Comparison of ENCODE assay signal across 13 cellular contexts in genomic region chr4:76155979-76156378, GRCh38. TPM values are rescaled to one million over a fixed set of nuclear protein-coding genes. Genes with fewer than 3 reads are reported as not detected.
DNase-seq lines count a peak whose midpoint lies in the region; ATAC-seq and TF ChIP-seq lines count a peak whose summit lies in the region.
"Had no signal": no experiment of that assay in that cellular context is flagged by ENCODE, and none has a peak within 500 bp of the region (broad histone marks: within the 10 kb centered on the region; RNA-seq: fewer than 3 reads in every experiment).

No MANE protein-coding gene starts in this region.

- H3K23ac ChIP-seq in mesendoderm (ENCODE audit: low read length), result no peak overlapping the region

- H3K4me2 ChIP-seq in mesendoderm (ENCODE audit: low read length), result no peak overlapping the region

- H2BK15ac ChIP-seq in mesendoderm (replicated peaks; ENCODE audit: low read depth), result no peak overlapping the region

- POLR2A ChIA-PET in HEK293 (lab: Yijun Ruan, JAX), result no interaction called here

- no peak for TF ChIP-seq CTCF in HEK293 (tag by site-specific recombination; IDR thresholded peaks at IDR 0.05)

- no peak overlapping the region for H3K4ac ChIP-seq in mesendoderm (ENCODE audit: low read depth, low read length)

- WGBS in mesendoderm (ENCODE audit: extremely low coverage, insufficient coverage, low lambda C conversion rate), result no CpG with 5 or more reads among the region's 3 CpGs

- no peaks in the 10 kb centered on the region for H3K79me1 ChIP-seq in mesendoderm (ENCODE audit: low read length)

- H3K9me3 ChIP-seq in HEK293 (ENCODE audit: control insufficient read depth, insufficient read depth, low read depth, low read length), result no peaks in the 10 kb centered on the region
- H3K9me3 ChIP-seq: BE2C, HAP-1 had no signal

- H3K56ac ChIP-seq in mesendoderm (ENCODE audit: low read length), result no peak overlapping the region

- H2BK5ac ChIP-seq in mesendoderm (ENCODE audit: low read length), result no peak overlapping the region

- no peak overlapping the region for H3K27ac ChIP-seq in HEK293 (ENCODE audit: extremely low read depth, low read depth, low read length)
- peak overlapping the region; percentile 12 for H3K27ac ChIP-seq in cingulate gyrus (ENCODE audit: low read depth, low read length)
- peak overlapping the region; percentile 31 for H3K27ac ChIP-seq in substantia nigra (ENCODE audit: low read depth, low read length, poor library complexity, severe bottlenecking)
- H3K27ac ChIP-seq in mesendoderm (ENCODE audit: low read depth, low read length), result no peak overlapping the region
- H3K27ac ChIP-seq: C4-2B had no signal

- no peak overlapping the region for H3K18ac ChIP-seq in mesendoderm (ENCODE audit: low read length)

- no peak overlapping the region for H2AK5ac ChIP-seq in mesendoderm (ENCODE audit: low read length)

- H3K4me3 ChIP-seq in HEK293 (ENCODE audit: low read depth, low read length) (no peak overlapping the region), mesendoderm (ENCODE audit: low read length) (no peak overlapping the region)
- H3K4me3 ChIP-seq: HAP-1 had no signal

- intact Hi-C loops in sciatic nerve (cut with DNase I), result no loop called here

- H4K8ac ChIP-seq in mesendoderm (ENCODE audit: low read depth, low read length), result no peak overlapping the region

- peak; percentile 22 for ATAC-seq in left lobe of liver
- ATAC-seq in sciatic nerve, result no peak

- DNase-seq in left lobe of liver (ENCODE audit: low spot score), result no peak
- no peak for DNase-seq in substantia nigra (lab: John Stamatoyannopoulos, UW)
- no peak for DNase-seq in sciatic nerve (ENCODE audit: low spot score)
- DNase-seq in mesendoderm, result no peak
- no peak for DNase-seq in SKM-1 (lab: John Stamatoyannopoulos, UW; ENCODE audit: unreplicated experiment)
- DNase-seq: BE2C; CD4-positive, alpha-beta memory T cell; GF-D8; HFFc6 had no signal

- no peak overlapping the region for H2BK120ac ChIP-seq in mesendoderm (ENCODE audit: low read depth, low read length)

- H3K79me2 ChIP-seq in mesendoderm (ENCODE audit: control insufficient read depth, insufficient read depth, low read length), result no peaks in the 10 kb centered on the region

- CTCF ChIA-PET in HEK293 (lab: Yijun Ruan, JAX), result interaction anchor here (0.7 to 0.8 kb wide), 2 partner anchors 15 to 24 kb away, joined by 3 to 4 read pairs; no protein-coding TSS in a partner anchor

- H3K36me3 ChIP-seq in HEK293 (ENCODE audit: control insufficient read depth in 2 of 2, insufficient read depth in 1 of 2, low read length in 2 of 2), result peaks cover 0 to 9% of the 10 kb centered on the region in 2 experiments; a peak in 1 of 3 replicates
- no peaks in the 10 kb centered on the region for H3K36me3 ChIP-seq in mesendoderm (ENCODE audit: control insufficient read depth, insufficient read depth, low read length)
- H3K36me3 ChIP-seq: BE2C, HAP-1 had no signal

- no peaks in the 10 kb centered on the region for H3K4me1 ChIP-seq in HEK293 (ENCODE audit: control insufficient read depth, insufficient read depth, low read length)
- no peaks in the 10 kb centered on the region for H3K4me1 ChIP-seq in mesendoderm (ENCODE audit: control insufficient read depth, low read depth, low read length)
- H3K4me1 ChIP-seq: BE2C, HAP-1 had no signal

- no peaks in the 10 kb centered on the region for H3K27me3 ChIP-seq in mesendoderm (ENCODE audit: insufficient read depth, low read length, poor library complexity)
- H3K27me3 ChIP-seq: BE2C had no signal

- no peak overlapping the region for H3K9ac ChIP-seq in mesendoderm (ENCODE audit: low read length)

- no peak overlapping the region for H4K5ac ChIP-seq in mesendoderm (ENCODE audit: low read length)

TF ChIP-seq in HEK293, 187 proteins besides CTCF, POLR2A, EP300 and RAD21:
- TF ChIP-seq, protein P1, sequence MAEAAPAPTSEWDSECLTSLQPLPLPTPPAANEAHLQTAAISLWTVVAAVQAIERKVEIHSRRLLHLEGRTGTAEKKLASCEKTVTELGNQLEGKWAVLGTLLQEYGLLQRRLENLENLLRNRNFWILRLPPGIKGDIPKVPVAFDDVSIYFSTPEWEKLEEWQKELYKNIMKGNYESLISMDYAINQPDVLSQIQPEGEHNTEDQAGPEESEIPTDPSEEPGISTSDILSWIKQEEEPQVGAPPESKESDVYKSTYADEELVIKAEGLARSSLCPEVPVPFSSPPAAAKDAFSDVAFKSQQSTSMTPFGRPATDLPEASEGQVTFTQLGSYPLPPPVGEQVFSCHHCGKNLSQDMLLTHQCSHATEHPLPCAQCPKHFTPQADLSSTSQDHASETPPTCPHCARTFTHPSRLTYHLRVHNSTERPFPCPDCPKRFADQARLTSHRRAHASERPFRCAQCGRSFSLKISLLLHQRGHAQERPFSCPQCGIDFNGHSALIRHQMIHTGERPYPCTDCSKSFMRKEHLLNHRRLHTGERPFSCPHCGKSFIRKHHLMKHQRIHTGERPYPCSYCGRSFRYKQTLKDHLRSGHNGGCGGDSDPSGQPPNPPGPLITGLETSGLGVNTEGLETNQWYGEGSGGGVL (tag by site-specific recombination; IDR thresholded peaks at IDR 0.05), result no peak
- TF ChIP-seq ZBTB11 (tag by site-specific recombination; conservative IDR thresholded peaks at IDR 0.05; ENCODE audit: low read depth) (no peak), SCRT2 (tag by site-specific recombination; IDR thresholded peaks at IDR 0.05) (peak; percentile 78), SCRT1 (tag by site-specific recombination; IDR thresholded peaks at IDR 0.05; ENCODE audit: borderline replicate concordance) (0 out of 2 replicates have a peak, but pooled peaks have one; percentile 25), ZNF473 (tag by site-specific recombination; IDR thresholded peaks at IDR 0.05) (no peak), ZNF223 (tag by site-specific recombination; IDR thresholded peaks at IDR 0.05) (no peak), ZNF488 (tag by site-specific recombination; IDR thresholded peaks at IDR 0.05) (no peak), ZFHX2 (tag by site-specific recombination; conservative IDR thresholded peaks at IDR 0.05) (no peak), KLF10 (tag by site-specific recombination; IDR thresholded peaks at IDR 0.05) (no peak)
- TF ChIP-seq, protein P2, sequence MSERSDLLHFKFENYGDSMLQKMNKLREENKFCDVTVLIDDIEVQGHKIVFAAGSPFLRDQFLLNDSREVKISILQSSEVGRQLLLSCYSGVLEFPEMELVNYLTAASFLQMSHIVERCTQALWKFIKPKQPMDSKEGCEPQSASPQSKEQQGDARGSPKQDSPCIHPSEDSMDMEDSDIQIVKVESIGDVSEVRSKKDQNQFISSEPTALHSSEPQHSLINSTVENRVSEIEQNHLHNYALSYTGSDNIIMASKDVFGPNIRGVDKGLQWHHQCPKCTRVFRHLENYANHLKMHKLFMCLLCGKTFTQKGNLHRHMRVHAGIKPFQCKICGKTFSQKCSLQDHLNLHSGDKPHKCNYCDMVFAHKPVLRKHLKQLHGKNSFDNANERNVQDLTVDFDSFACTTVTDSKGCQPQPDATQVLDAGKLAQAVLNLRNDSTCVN (tag by site-specific recombination; optimal IDR thresholded peaks at IDR 0.05), result no peak
- TF ChIP-seq, protein P3, sequence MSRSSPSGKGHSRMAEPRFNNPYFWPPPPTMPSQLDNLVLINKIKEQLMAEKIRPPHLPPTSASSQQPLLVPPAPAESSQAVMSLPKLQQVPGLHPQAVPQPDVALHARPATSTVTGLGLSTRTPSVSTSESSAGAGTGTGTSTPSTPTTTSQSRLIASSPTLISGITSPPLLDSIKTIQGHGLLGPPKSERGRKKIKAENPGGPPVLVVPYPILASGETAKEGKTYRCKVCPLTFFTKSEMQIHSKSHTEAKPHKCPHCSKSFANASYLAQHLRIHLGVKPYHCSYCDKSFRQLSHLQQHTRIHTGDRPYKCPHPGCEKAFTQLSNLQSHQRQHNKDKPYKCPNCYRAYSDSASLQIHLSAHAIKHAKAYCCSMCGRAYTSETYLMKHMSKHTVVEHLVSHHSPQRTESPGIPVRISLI (tag by site-specific recombination; IDR thresholded peaks at IDR 0.05), result no peak

RNA-seq across cellular contexts. Expression of gene NUP54, which starts 7.8 kb away (rescaled TPM):
- total RNA-seq in left lobe of liver (11.8 TPM), sciatic nerve (50.8 TPM)
- polyA plus RNA-seq in mesendoderm (2013, experiment 1 of 2), result 70.4 TPM
- polyA plus RNA-seq in mesendoderm (2013, experiment 2 of 2), result 69.4 TPM

RNA-seq across cellular contexts. Expression of gene SCARB2, which starts 57.6 kb away (rescaled TPM):
- total RNA-seq in left lobe of liver, result 104 TPM
- 145 TPM for total RNA-seq in sciatic nerve
- polyA plus RNA-seq in mesendoderm (2013, experiment 1 of 2), result 16.2 TPM
- 16.6 TPM for polyA plus RNA-seq in mesendoderm (2013, experiment 2 of 2)

Comparison
In these comparisons a context has a peak if more than half of its experiments do, and no peak if none do; other contexts are left out.
1. H3K27ac ChIP-seq: peak in cingulate gyrus (single experiment) and substantia nigra (single experiment); none in HEK293 (single experiment) and mesendoderm (single experiment).